In the genomic region with DNA sequence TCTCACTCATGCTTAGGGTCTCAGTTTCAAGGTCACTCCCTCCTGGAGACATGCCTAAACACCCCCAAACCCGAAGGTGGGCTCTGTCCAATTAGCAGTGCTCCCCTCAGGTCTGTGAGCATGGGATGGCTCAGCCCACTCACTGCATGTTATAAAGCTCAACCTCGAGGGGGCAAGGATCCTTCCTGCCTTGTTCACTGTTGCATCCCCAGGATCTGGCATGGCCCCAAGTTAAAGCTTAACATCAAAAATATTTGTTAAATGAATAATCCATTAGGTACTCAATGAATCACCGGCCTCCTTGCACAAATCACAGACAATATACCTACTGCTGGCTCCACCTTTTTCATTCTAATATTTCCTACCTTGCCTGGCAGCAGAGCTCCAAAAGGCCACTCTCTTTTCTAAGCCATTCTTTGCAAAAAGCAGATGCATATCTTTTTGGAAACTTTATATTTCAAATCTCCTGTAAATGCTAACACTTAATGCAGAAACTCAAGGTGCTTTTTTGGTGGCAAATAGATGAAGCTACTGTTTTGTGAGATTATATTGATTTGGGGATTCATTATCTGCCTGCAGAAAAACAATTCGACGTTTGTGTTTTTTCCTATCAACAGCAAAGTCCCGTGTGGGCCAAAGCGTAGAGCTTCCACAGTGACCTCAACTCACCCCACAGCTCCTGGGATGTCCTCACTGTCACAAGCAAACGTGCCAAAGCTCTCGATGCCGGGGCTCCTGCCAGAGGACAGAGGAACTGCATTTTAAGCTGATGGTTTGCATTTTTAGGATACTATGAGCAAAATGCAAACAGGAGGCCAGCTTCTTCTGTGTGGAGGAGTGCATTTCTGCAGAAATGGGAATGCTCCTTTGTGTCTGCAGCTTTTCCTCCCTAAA, we compare ENCODE assay signal across 14 cellular contexts. TPM values are rescaled to one million over a fixed set of nuclear protein-coding genes. Genes with fewer than 3 reads are reported as not detected.
DNase-seq lines count a peak whose midpoint lies in the region; ATAC-seq and TF ChIP-seq lines count a peak whose summit lies in the region.
"Had no signal": no experiment of that assay in that cellular context is flagged by ENCODE, and none has a peak within 500 bp of the region (broad histone marks: within the 10 kb centered on the region; RNA-seq: fewer than 3 reads in every experiment).

No MANE protein-coding gene starts in this region.

- no peaks in the 10 kb centered on the region for H3K36me3 ChIP-seq in body of pancreas (replicated peaks in 1 of 2; ENCODE audit: insufficient read depth in 1 of 2, low read depth in 2 of 2)

- 21 to 28% methylated on average over 10 of the region's 10 CpGs for WGBS in body of pancreas, 2 donors

- H3K27me3 ChIP-seq in body of pancreas, result no peaks in the 10 kb centered on the region

- H3K9me3 ChIP-seq in body of pancreas, result no peaks in the 10 kb centered on the region

- H3K4me1 ChIP-seq in body of pancreas, result no peaks in the 10 kb centered on the region

- intact Hi-C loops in body of pancreas (cut with DNase I), result no loop called here

- DNase-seq in Caki2 (ENCODE audit: low read depth) (peak; percentile 84), HT-29 (ENCODE audit: low spot score) (peak; percentile 89), body of pancreas (peak in 3 of 4 donors; percentile 11 to 38 (median 36)), left lobe of liver (ENCODE audit: low spot score) (peak; percentile 83), NCI-H2171 treated with DMSO at 0.1 percent for 48 hours (lab: John Stamatoyannopoulos, UW) (no peak), NCI-H345 (lab: John Stamatoyannopoulos, UW) (no peak), midbrain (lab: John Stamatoyannopoulos, UW) (no peak), NCI-H2107 treated with DMSO at 0.1 percent for 48 hours (lab: John Stamatoyannopoulos, UW; ENCODE audit: unreplicated experiment) (no peak)
- DNase-seq: activated CD8-positive, alpha-beta memory T cell treated with anti-CD3 and anti-CD28 coated beads for 24 hours; activated naive CD8-positive, alpha-beta T cell treated with anti-CD3 and anti-CD28 coated beads, Interleukin-2, amount 50 U/mL, for 24 hours; CD8-positive, alpha-beta memory T cell; mesendoderm had no signal

- ATAC-seq in body of pancreas (no peak), left lobe of liver (peak; percentile 88)
- ATAC-seq: activated naive CD8-positive, alpha-beta T cell treated with anti-CD3 and anti-CD28 coated beads, Interleukin-2, amount 50 U/mL, for 24 hours had no signal

- no peak for TF ChIP-seq CTCF in body of pancreas (IDR thresholded peaks at IDR 0.05)

- no peak for TF ChIP-seq POLR2A in body of pancreas (IDR thresholded peaks at IDR 0.05)

- in situ Hi-C loops in Caki2 (cut with HindIII; ENCODE audit: low pct_unique_long_range_greater_than_20kb, low sequenced_read_pairs), result no loop called here

- no peak overlapping the region for H3K4me3 ChIP-seq in body of pancreas
- H3K4me3 ChIP-seq: skin epidermis had no signal

- H3K27ac ChIP-seq in body of pancreas, result no peak overlapping the region
- H3K27ac ChIP-seq: HL-60, skin epidermis had no signal

RNA-seq across cellular contexts. Expression of a gene that starts 35.4 kb away (rescaled TPM):
- total RNA-seq in Caki2 (2014; rRNA removed; shearing (Covaris generic); ENCODE audit: low replicate concordance), result 70.4 and 88.2 TPM in 2 replicates
- total RNA-seq in HT-29 (2014; rRNA removed; shearing (Covaris generic)), result 4.9 and 6.2 TPM in 2 replicates
- total RNA-seq in body of pancreas, result 10 to 100 TPM in 1 of 2 donors, 1 to 10 TPM in 1; 1.6 to 41.5 TPM
- 8.2 TPM for total RNA-seq in left lobe of liver
- total RNA-seq: CD8-positive, alpha-beta memory T cell had no signal

Comparison
In these comparisons a context has a peak if more than half of its experiments do, and no peak if none do; other contexts are left out.
1. DNase-seq: peak in Caki2 (single experiment), HT-29 (single experiment), body of pancreas (3 of 4) and left lobe of liver (single experiment); none in NCI-H2171 treated with DMSO at 0.1 percent for 48 hours (single experiment), NCI-H345 (single experiment), midbrain (single experiment) and NCI-H2107 treated with DMSO at 0.1 percent for 48 hours (single experiment).